ENCODE assay signal across 24 cellular contexts in the genomic region with DNA sequence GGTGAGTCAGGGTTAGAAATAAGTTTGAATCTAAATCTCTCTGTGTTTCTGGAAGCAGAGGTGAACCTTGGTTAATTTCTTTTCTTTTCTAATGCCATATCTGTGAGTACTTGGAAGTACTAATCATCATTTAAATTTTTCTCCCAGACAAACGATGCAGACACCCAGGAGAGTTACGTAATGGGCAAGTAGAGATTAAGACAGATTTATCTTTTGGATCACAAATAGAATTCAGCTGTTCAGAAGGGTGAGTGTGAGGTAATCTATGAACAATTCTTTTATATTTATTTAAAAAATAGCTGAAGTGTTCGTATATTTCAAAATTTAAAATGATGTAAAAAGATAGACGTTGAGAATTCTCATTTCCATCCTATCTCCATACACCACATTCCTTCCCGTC. TPM values are rescaled to one million over a fixed set of nuclear protein-coding genes. Genes with fewer than 3 reads are reported as not detected.
"Had no signal": no experiment of that assay in that cellular context is flagged by ENCODE, and none has a peak within 500 bp of the region (broad histone marks: within the 10 kb centered on the region; RNA-seq: fewer than 3 reads in every experiment).

No MANE protein-coding gene starts in this region.

- ATAC-seq: activated T-helper 17 cell treated with anti-CD3 and anti-CD28 coated beads, Interleukin-2, amount 50 U/mL, for 72 hours; gastrocnemius medialis; left ventricle myocardium superior; T-cell had no signal

- H3K9me3 Mint-ChIP-seq: activated T-helper 17 cell treated with anti-CD3 and anti-CD28 coated beads, Interleukin-2, amount 50 U/mL, for 72 hours; nephron progenitor cell; T-cell; T-helper 2 cell treated with Interferon-gamma antibody and Interleukin-4, amounts not matched to agents 5 μg/mL and 100 μg/mL, for 36 hours; type B pancreatic cell had no signal

- H3K36me3 Mint-ChIP-seq: activated naive CD8-positive, alpha-beta T cell; T-cell; type B pancreatic cell had no signal

- H3K27ac Mint-ChIP-seq: activated naive CD8-positive, alpha-beta T cell; activated T-helper 17 cell treated with anti-CD3 and anti-CD28 coated beads, Interleukin-2, amount 50 U/mL, for 72 hours; nephron progenitor cell; T-cell; T-helper 2 cell treated with Interferon-gamma antibody and Interleukin-4, amounts not matched to agents 5 μg/mL and 100 μg/mL, for 36 hours; type B pancreatic cell had no signal

- DNase-seq: activated CD4-positive, alpha-beta T cell treated with anti-CD3 and anti-CD28 coated beads, Interleukin-2, amount 50 U/mL, for 1 hour; activated CD4-positive, CD25-positive, alpha-beta regulatory T cell treated with anti-CD3 and anti-CD28 coated beads, Interleukin-2, amount 50 U/mL, for 72 hours; activated T-cell treated with anti-CD3 and anti-CD28 coated beads, Interleukin-2, amount 50 U/mL, for 1 hour; amniotic stem cell; gastrocnemius medialis; head of caudate nucleus; hypothalamus; left ventricle myocardium superior; nephron progenitor cell; nucleus accumbens; sigmoid colon; stimulated activated CD4-positive, alpha-beta T cell treated with anti-CD3 and anti-CD28 coated beads, Interleukin-2, amount 100 ng/mL, for 48 hours; stimulated activated naive CD4-positive, alpha-beta T cell; T-cell; testis; WERI-Rb-1 had no signal

- H3K4me3 ChIP-seq: cardiac muscle cell, gastrocnemius medialis, sigmoid colon, testis, vagina had no signal

- FAIRE-seq: islet of Langerhans had no signal

RNA-seq across cellular contexts. Expression of a gene that starts 11.2 kb away (rescaled TPM):
- total RNA-seq: activated T-helper 17 cell treated with anti-CD3 and anti-CD28 coated beads, Interleukin-2, amount 50 U/mL, for 72 hours; cardiac muscle cell; cerebellum; left ventricle myocardium superior; sigmoid colon; vagina had no signal
- polyA plus RNA-seq: cardiac muscle cell had no signal

RNA-seq across cellular contexts. Expression of a gene that starts 26.6 kb away (rescaled TPM):
- total RNA-seq: cardiac muscle cell, cerebellum, left ventricle myocardium superior, vagina had no signal
- polyA plus RNA-seq: cardiac muscle cell had no signal
